In the genomic region with DNA sequence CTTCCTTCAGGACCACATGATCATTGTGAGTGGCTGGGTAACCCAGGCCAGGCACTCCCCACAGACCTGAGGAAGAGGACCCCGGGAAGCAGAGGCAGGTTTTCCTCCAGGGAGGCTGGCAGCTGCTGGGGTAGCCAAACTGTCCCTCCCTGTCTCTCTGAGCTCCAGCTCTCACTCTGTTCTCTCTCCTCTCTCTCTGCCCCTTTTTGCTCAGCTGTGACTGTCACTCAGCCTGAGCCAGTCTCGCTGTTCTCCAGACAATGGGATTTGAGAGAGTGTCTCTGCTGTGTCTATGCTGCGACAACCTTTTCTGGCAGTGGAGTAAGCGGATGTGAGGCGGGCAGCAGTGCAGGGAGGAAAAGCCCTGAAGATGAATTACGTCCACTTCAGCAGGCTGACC, we compare ENCODE assay signal across 29 cellular contexts.
DNase-seq lines count a peak whose midpoint lies in the region; ATAC-seq and TF ChIP-seq lines count a peak whose summit lies in the region.
"Had no signal": no experiment of that assay in that cellular context is flagged by ENCODE, and none has a peak within 500 bp of the region (broad histone marks: within the 10 kb centered on the region; RNA-seq: fewer than 3 reads in every experiment).

No MANE protein-coding gene starts in this region.

- no peak for ATAC-seq in HG02678 (IDR thresholded peaks at IDR 0.05; ENCODE audit: unreplicated experiment)
- ATAC-seq: activated naive CD4-positive, alpha-beta T cell treated with anti-CD3 and anti-CD28 coated beads, Interleukin-2, amount 50 U/mL, for 72 hours; effector memory CD8-positive, alpha-beta T cell; esophagus mucosa; left colon; pancreas; right lobe of liver; T-cell had no signal

- intact Hi-C loops in sigmoid colon (cut with DNase I) = no loop called here

- DNase-seq in NCI-H524 (lab: John Stamatoyannopoulos, UW) = peak; percentile 47 to 62
- DNase-seq in NCI-H524 treated with DMSO at 0.1 percent for 48 hours (lab: John Stamatoyannopoulos, UW) = no peak
- peak; percentile 14 for DNase-seq in neural crest cell (ENCODE audit: low read depth, low spot score)
- DNase-seq in substantia nigra (lab: John Stamatoyannopoulos, UW) = peak in 6 of 49 donors; percentile 16 to 27 (median 22)
- no peak for DNase-seq in GM10248 (ENCODE audit: extremely low spot score)
- no peak for DNase-seq in sigmoid colon
- DNase-seq: 8988T; activated CD4-positive, alpha-beta T cell treated with anti-CD3 and anti-CD28 coated beads, Interleukin-2, amount 50 U/mL, for 48 hours; activated CD4-positive, CD25-positive, alpha-beta regulatory T cell; activated CD8-positive, alpha-beta memory T cell treated with anti-CD3 and anti-CD28 coated beads, Interleukin-2, amount 50 U/mL, for 48 hours; aorta; CD4-positive, CD25-positive, alpha-beta regulatory T cell; effector memory CD8-positive, alpha-beta T cell; EL; foreskin fibroblast; left colon; NCI-H187; pancreas; right lobe of liver; stimulated activated naive CD4-positive, alpha-beta T cell; T-cell had no signal

- H3K27ac Mint-ChIP-seq in neural crest cell (ENCODE audit: unreplicated experiment) = no peak overlapping the region
- H3K27ac Mint-ChIP-seq: activated naive CD4-positive, alpha-beta T cell treated with anti-CD3 and anti-CD28 coated beads, Interleukin-2, amount 50 U/mL, for 72 hours; activated T-helper 2 cell treated with anti-CD3 and anti-CD28 coated beads, Interferon-gamma antibody, Interleukin-2, Interleukin-4, amounts not matched to agents 10 μg/mL and 5 μg/mL and 100 μg/mL, durations not matched to agents 14 hours and 24 hours and 36 hours; T-cell had no signal

- TF ChIP-seq POLR2A in sigmoid colon (IDR thresholded peaks at IDR 0.05) = no peak

- H3K4me1 Mint-ChIP-seq in neural crest cell = peaks cover 35% of the 10 kb centered on the region
- H3K4me1 Mint-ChIP-seq: CD4-positive, CD25-positive, alpha-beta regulatory T cell had no signal

- peak overlapping the region; percentile 32 for H3K9ac ChIP-seq in iPS-15b (ENCODE audit: low read depth, low read length)

- POLR2A ChIA-PET in GM10248 (lab: Yijun Ruan, JAX) = no interaction called here

- no peaks in the 10 kb centered on the region for H3K9me3 ChIP-seq in iPS-15b (ENCODE audit: control insufficient read depth, insufficient read depth, low read length)
- no peaks in the 10 kb centered on the region for H3K9me3 ChIP-seq in sigmoid colon
- H3K9me3 ChIP-seq: pancreas, right lobe of liver, SJSA1 had no signal

- H3K36me3 ChIP-seq in iPS-15b (ENCODE audit: control insufficient read depth, insufficient read depth, low read length) (no peaks in the 10 kb centered on the region), sigmoid colon (no peaks in the 10 kb centered on the region)
- H3K36me3 ChIP-seq: cardiac muscle cell, pancreas, right lobe of liver, SJSA1 had no signal

- no peaks in the 10 kb centered on the region for H3K27me3 Mint-ChIP-seq in neural crest cell (ENCODE audit: low read depth)
- H3K27me3 Mint-ChIP-seq: CD4-positive, CD25-positive, alpha-beta regulatory T cell; effector memory CD8-positive, alpha-beta T cell had no signal

- no peak for TF ChIP-seq EP300 in sigmoid colon (IDR thresholded peaks at IDR 0.05)

- no peaks in the 10 kb centered on the region for H3K36me3 Mint-ChIP-seq in neural crest cell (ENCODE audit: low read depth)
- H3K36me3 Mint-ChIP-seq: activated naive CD4-positive, alpha-beta T cell treated with anti-CD3 and anti-CD28 coated beads, Interleukin-2, amount 50 U/mL, for 72 hours; CD4-positive, CD25-positive, alpha-beta regulatory T cell; T-cell had no signal

- TF ChIP-seq CTCF in neural crest cell (conservative IDR thresholded peaks at IDR 0.05) (no peak), GM10248 (IDR thresholded peaks at IDR 0.05; ENCODE audit: control extremely low read depth, extremely low read depth, low read depth, missing control alignments) (no peak), sigmoid colon (IDR thresholded peaks at IDR 0.05) (no peak)

- WGBS in sigmoid colon, 2 donors = 78 to 83% methylated on average over 6 of the region's 6 CpGs

- CTCF ChIA-PET in GM10248 (lab: Yijun Ruan, JAX) = no interaction called here

- H3K27ac ChIP-seq in substantia nigra (ENCODE audit: low read depth, low read length, poor library complexity, severe bottlenecking) = peak overlapping the region; percentile 51
- no peak overlapping the region for H3K27ac ChIP-seq in sigmoid colon
- H3K27ac ChIP-seq: cardiac muscle cell, coronary artery, pancreas, right lobe of liver, SJSA1 had no signal

- H3K27me3 ChIP-seq in iPS-15b (ENCODE audit: control insufficient read depth, insufficient read depth, low read length) = peaks cover 5% of the 10 kb centered on the region
- H3K27me3 ChIP-seq in sigmoid colon = no peaks in the 10 kb centered on the region
- H3K27me3 ChIP-seq: cardiac muscle cell, pancreas, right lobe of liver, SJSA1 had no signal

- H3K4me3 ChIP-seq in iPS-15b (ENCODE audit: low read depth, low read length) (no peak overlapping the region), sigmoid colon (no peak overlapping the region)
- H3K4me3 ChIP-seq: cardiac muscle cell, coronary artery, pancreas, right lobe of liver, SJSA1 had no signal

- no peak overlapping the region for H3K4me3 Mint-ChIP-seq in neural crest cell
- H3K4me3 Mint-ChIP-seq: CD4-positive, CD25-positive, alpha-beta regulatory T cell; T-cell had no signal

- H3K4me1 ChIP-seq in iPS-15b (ENCODE audit: control insufficient read depth, insufficient read depth, low read length) (peaks cover 5% of the 10 kb centered on the region), sigmoid colon (peaks cover 0 to 22% (median 9%) of the 10 kb centered on the region in 4 donors)
- H3K4me1 ChIP-seq: pancreas, right lobe of liver, SJSA1 had no signal

- no peaks in the 10 kb centered on the region for H3K9me3 Mint-ChIP-seq in neural crest cell
- H3K9me3 Mint-ChIP-seq: activated naive CD4-positive, alpha-beta T cell treated with anti-CD3 and anti-CD28 coated beads, Interleukin-2, amount 50 U/mL, for 72 hours; activated T-helper 2 cell treated with anti-CD3 and anti-CD28 coated beads, Interferon-gamma antibody, Interleukin-2, Interleukin-4, amounts not matched to agents 10 μg/mL and 5 μg/mL and 100 μg/mL, durations not matched to agents 14 hours and 24 hours and 36 hours; CD4-positive, CD25-positive, alpha-beta regulatory T cell; effector memory CD8-positive, alpha-beta T cell; T-cell had no signal

Comparison
In these comparisons a context has a peak if more than half of its experiments do, and no peak if none do; other contexts are left out.
1. DNase-seq: peak in NCI-H524 (2 of 2) and neural crest cell (single experiment); none in NCI-H524 treated with DMSO at 0.1 percent for 48 hours (single experiment), GM10248 (single experiment) and sigmoid colon (single experiment).